20 cellular contexts compared by ENCODE assay signal in genomic region chr1:208090776-208091291, GRCh38.
DNase-seq lines count a peak whose midpoint lies in the region; ATAC-seq and TF ChIP-seq lines count a peak whose summit lies in the region.
"Had no signal": no experiment of that assay in that cellular context is flagged by ENCODE, and none has a peak within 500 bp of the region (broad histone marks: within the 10 kb centered on the region; RNA-seq: fewer than 3 reads in every experiment).

No MANE protein-coding gene starts in this region.

- H3K4me1 Mint-ChIP-seq in chondrocyte (ENCODE audit: low read depth), result peaks cover 32% of the 10 kb centered on the region
- H3K4me1 Mint-ChIP-seq in stimulated activated naive B cell treated with anti-CD40 and anti-IgM and Interleukin-4, amounts not matched to agents 10 μg/mL and 1 μg/mL and 100 μg/mL, for 72 hours, result peaks cover 8 to 11% of the 10 kb centered on the region in 2 donors
- peaks cover 14% of the 10 kb centered on the region for H3K4me1 Mint-ChIP-seq in T-helper 2 cell treated with Interferon-gamma antibody and Interleukin-4, amounts not matched to agents 5 μg/mL and 100 μg/mL, for 36 hours (ENCODE audit: low read depth)
- H3K4me1 Mint-ChIP-seq in glutamatergic neuron (ENCODE audit: low read depth, unreplicated experiment), result peaks cover 15% of the 10 kb centered on the region
- H3K4me1 Mint-ChIP-seq in nephron progenitor cell, result peaks cover 31% of the 10 kb centered on the region

- peak; percentile 45 for DNase-seq in LHCN-M2 (ENCODE audit: low read depth)
- no peak for DNase-seq in chondrocyte (ENCODE audit: low spot score)
- peak; percentile 51 for DNase-seq in left kidney (ENCODE audit: low read depth, low spot score)
- DNase-seq in stimulated activated naive B cell treated with anti-CD40 and anti-IgM and Interleukin-4, amounts not matched to agents 10 μg/mL and 1 μg/mL and 100 μg/mL, for 72 hours, result no peak
- DNase-seq in T-helper 2 cell treated with Interferon-gamma antibody and Interleukin-4, amounts not matched to agents 5 μg/mL and 100 μg/mL, for 36 hours (ENCODE audit: low spot score), result no peak
- DNase-seq in glutamatergic neuron, result no peak
- no peak for DNase-seq in nephron progenitor cell
- DNase-seq: activated CD8-positive, alpha-beta T cell treated with anti-CD3 and anti-CD28 coated beads for 36 hours; activated gamma-delta T cell; activated naive CD8-positive, alpha-beta T cell treated with anti-CD3 and anti-CD28 coated beads, Interleukin-2, amount 50 U/mL, for 24 hours; mesendoderm; naive thymus-derived CD4-positive, alpha-beta T cell; NCI-H1436; NCI-H526; stimulated activated CD4-positive, alpha-beta T cell treated with anti-CD3 and anti-CD28 coated beads, Interleukin-15, amount 100 ng/mL, for 24 hours; SW 1271 had no signal

- TF ChIP-seq CTCF in chondrocyte (IDR thresholded peaks at IDR 0.05), result no peak
- TF ChIP-seq CTCF in glutamatergic neuron (IDR thresholded peaks at IDR 0.05; ENCODE audit: partially characterized antibody, unreplicated experiment), result no peak
- no peak for TF ChIP-seq CTCF in nephron progenitor cell (IDR thresholded peaks at IDR 0.05)

- H3K27me3 Mint-ChIP-seq in chondrocyte (ENCODE audit: low read depth), result no peaks in the 10 kb centered on the region
- no peaks in the 10 kb centered on the region for H3K27me3 Mint-ChIP-seq in stimulated activated naive B cell treated with anti-CD40 and anti-IgM and Interleukin-4, amounts not matched to agents 10 μg/mL and 1 μg/mL and 100 μg/mL, for 72 hours
- H3K27me3 Mint-ChIP-seq in T-helper 2 cell treated with Interferon-gamma antibody and Interleukin-4, amounts not matched to agents 5 μg/mL and 100 μg/mL, for 36 hours (ENCODE audit: low read depth), result no peaks in the 10 kb centered on the region
- peaks cover 5% of the 10 kb centered on the region for H3K27me3 Mint-ChIP-seq in glutamatergic neuron (ENCODE audit: unreplicated experiment)
- peaks cover 10% of the 10 kb centered on the region for H3K27me3 Mint-ChIP-seq in nephron progenitor cell (ENCODE audit: low read depth, poor library complexity)
- H3K27me3 Mint-ChIP-seq: activated CD8-positive, alpha-beta T cell treated with anti-CD3 and anti-CD28 coated beads for 36 hours; activated naive CD8-positive, alpha-beta T cell treated with anti-CD3 and anti-CD28 coated beads, Interleukin-2, amount 50 U/mL, for 24 hours had no signal

- H3K9me3 Mint-ChIP-seq in chondrocyte (ENCODE audit: low read depth) (no peaks in the 10 kb centered on the region), glutamatergic neuron (ENCODE audit: unreplicated experiment) (no peaks in the 10 kb centered on the region), nephron progenitor cell (no peaks in the 10 kb centered on the region)
- H3K9me3 Mint-ChIP-seq in stimulated activated naive B cell treated with anti-CD40 and anti-IgM and Interleukin-4, amounts not matched to agents 10 μg/mL and 1 μg/mL and 100 μg/mL, for 72 hours, result no peaks in the 10 kb centered on the region
- no peaks in the 10 kb centered on the region for H3K9me3 Mint-ChIP-seq in T-helper 2 cell treated with Interferon-gamma antibody and Interleukin-4, amounts not matched to agents 5 μg/mL and 100 μg/mL, for 36 hours
- H3K9me3 Mint-ChIP-seq: activated CD8-positive, alpha-beta T cell treated with anti-CD3 and anti-CD28 coated beads for 36 hours; activated naive CD8-positive, alpha-beta T cell treated with anti-CD3 and anti-CD28 coated beads, Interleukin-2, amount 50 U/mL, for 24 hours; CD14-positive monocyte; GM23338 had no signal

- ATAC-seq in stimulated activated naive B cell treated with anti-CD40 and anti-IgM and Interleukin-4, amounts not matched to agents 10 μg/mL and 1 μg/mL and 100 μg/mL, for 72 hours (replicated peaks), result no peak
- no peak for ATAC-seq in HG03460 (IDR thresholded peaks at IDR 0.05; ENCODE audit: unreplicated experiment)
- ATAC-seq: activated CD4-positive, CD25-positive, alpha-beta regulatory T cell treated with anti-CD3 and anti-CD28 coated beads, Interleukin-2, amount 50 U/mL, for 24 hours; activated CD8-positive, alpha-beta T cell treated with anti-CD3 and anti-CD28 coated beads for 36 hours; activated naive CD8-positive, alpha-beta T cell treated with anti-CD3 and anti-CD28 coated beads, Interleukin-2, amount 50 U/mL, for 24 hours; GM23338; naive thymus-derived CD4-positive, alpha-beta T cell had no signal

- H3K27ac Mint-ChIP-seq in chondrocyte (ENCODE audit: unreplicated experiment), result peak overlapping the region; percentile 80
- peak overlapping the region; percentile 20 for H3K27ac Mint-ChIP-seq in stimulated activated naive B cell treated with anti-CD40 and anti-IgM and Interleukin-4, amounts not matched to agents 10 μg/mL and 1 μg/mL and 100 μg/mL, for 72 hours
- no peak overlapping the region for H3K27ac Mint-ChIP-seq in T-helper 2 cell treated with Interferon-gamma antibody and Interleukin-4, amounts not matched to agents 5 μg/mL and 100 μg/mL, for 36 hours
- H3K27ac Mint-ChIP-seq in glutamatergic neuron (ENCODE audit: unreplicated experiment), result no peak overlapping the region
- no peak overlapping the region for H3K27ac Mint-ChIP-seq in nephron progenitor cell
- H3K27ac Mint-ChIP-seq: activated CD8-positive, alpha-beta T cell treated with anti-CD3 and anti-CD28 coated beads for 36 hours; activated naive CD8-positive, alpha-beta T cell treated with anti-CD3 and anti-CD28 coated beads, Interleukin-2, amount 50 U/mL, for 24 hours; CD14-positive monocyte; GM23338; naive thymus-derived CD4-positive, alpha-beta T cell had no signal

- H3K36me3 Mint-ChIP-seq in chondrocyte (ENCODE audit: low read depth) (peaks cover 28% of the 10 kb centered on the region), glutamatergic neuron (ENCODE audit: unreplicated experiment) (no peaks in the 10 kb centered on the region), nephron progenitor cell (ENCODE audit: low read depth) (peaks cover 72% of the 10 kb centered on the region)
- no peaks in the 10 kb centered on the region for H3K36me3 Mint-ChIP-seq in stimulated activated naive B cell treated with anti-CD40 and anti-IgM and Interleukin-4, amounts not matched to agents 10 μg/mL and 1 μg/mL and 100 μg/mL, for 72 hours
- H3K36me3 Mint-ChIP-seq in T-helper 2 cell treated with Interferon-gamma antibody and Interleukin-4, amounts not matched to agents 5 μg/mL and 100 μg/mL, for 36 hours (ENCODE audit: low read depth), result no peaks in the 10 kb centered on the region
- H3K36me3 Mint-ChIP-seq: naive thymus-derived CD4-positive, alpha-beta T cell had no signal

- no peak overlapping the region for H3K4me3 Mint-ChIP-seq in chondrocyte (ENCODE audit: unreplicated experiment)
- no peak overlapping the region for H3K4me3 Mint-ChIP-seq in stimulated activated naive B cell treated with anti-CD40 and anti-IgM and Interleukin-4, amounts not matched to agents 10 μg/mL and 1 μg/mL and 100 μg/mL, for 72 hours
- no peak overlapping the region for H3K4me3 Mint-ChIP-seq in T-helper 2 cell treated with Interferon-gamma antibody and Interleukin-4, amounts not matched to agents 5 μg/mL and 100 μg/mL, for 36 hours
- H3K4me3 Mint-ChIP-seq in glutamatergic neuron (ENCODE audit: unreplicated experiment), result no peak overlapping the region
- H3K4me3 Mint-ChIP-seq in nephron progenitor cell, result no peak overlapping the region
- H3K4me3 Mint-ChIP-seq: activated CD8-positive, alpha-beta T cell treated with anti-CD3 and anti-CD28 coated beads for 36 hours; activated naive CD8-positive, alpha-beta T cell treated with anti-CD3 and anti-CD28 coated beads, Interleukin-2, amount 50 U/mL, for 24 hours; CD14-positive monocyte; GM23338 had no signal

Comparison
In these comparisons a context has a peak if more than half of its experiments do, and no peak if none do; other contexts are left out.
1. DNase-seq: peak in LHCN-M2 (single experiment) and left kidney (single experiment); none in chondrocyte (single experiment), stimulated activated naive B cell treated with anti-CD40 and anti-IgM and Interleukin-4, amounts not matched to agents 10 μg/mL and 1 μg/mL and 100 μg/mL, for 72 hours (single experiment), T-helper 2 cell treated with Interferon-gamma antibody and Interleukin-4, amounts not matched to agents 5 μg/mL and 100 μg/mL, for 36 hours (single experiment), glutamatergic neuron (single experiment) and nephron progenitor cell (single experiment).
2. H3K27ac Mint-ChIP-seq: peak in chondrocyte (single experiment) and stimulated activated naive B cell treated with anti-CD40 and anti-IgM and Interleukin-4, amounts not matched to agents 10 μg/mL and 1 μg/mL and 100 μg/mL, for 72 hours (single experiment); none in T-helper 2 cell treated with Interferon-gamma antibody and Interleukin-4, amounts not matched to agents 5 μg/mL and 100 μg/mL, for 36 hours (single experiment), glutamatergic neuron (single experiment) and nephron progenitor cell (single experiment).